In genomic region chr2:117396161-117396560, GRCh38 we compare ENCODE assay signal across 32 cellular contexts.
"Had no signal": no experiment of that assay in that cellular context is flagged by ENCODE, and none has a peak within 500 bp of the region (broad histone marks: within the 10 kb centered on the region; RNA-seq: fewer than 3 reads in every experiment).

No MANE protein-coding gene starts in this region.

- H3K27me3 ChIP-seq: adrenal gland, ascending aorta, body of pancreas, brain microvascular endothelial cell, breast epithelium, cardiac muscle cell had no signal

- DNase-seq: activated effector memory CD4-positive, alpha-beta T cell treated with anti-CD3 and anti-CD28 coated beads, Interleukin-2, amount 50 U/mL, for 16 hours; activated effector memory CD4-positive, alpha-beta T cell treated with Interleukin-2 at 50 U/mL for 16 hours; activated gamma-delta T cell; activated gamma-delta T cell treated with Interleukin-2 at 50 U/mL for 16 hours; activated naive CD4-positive, alpha-beta T cell; activated naive CD4-positive, alpha-beta T cell treated with anti-CD3 and anti-CD28 coated beads for 36 hours; activated naive CD4-positive, alpha-beta T cell treated with anti-CD3 and anti-CD28 coated beads, Interleukin-2, amount 10 ng/mL, durations not matched to agents 7 days and 5 days; activated naive CD4-positive, alpha-beta T cell treated with anti-CD3 and anti-CD28 coated beads, Interleukin-2, amount 50 U/mL, for 16 hours; activated naive CD4-positive, alpha-beta T cell treated with Interleukin-2 at 50 U/mL for 16 hours; activated naive CD8-positive, alpha-beta T cell treated with anti-CD3 and anti-CD28 coated beads for 36 hours; activated naive CD8-positive, alpha-beta T cell treated with anti-CD3 and anti-CD28 coated beads, Interleukin-2, amount 10 ng/mL, durations not matched to agents 7 days and 5 days; activated naive CD8-positive, alpha-beta T cell treated with anti-CD3 and anti-CD28 coated beads, Interleukin-2, amount 50 U/mL, for 24 hours; activated T-cell treated with anti-CD3 and anti-CD28 coated beads, Interleukin-2, amount 50 U/mL, for 1 hour; activated T-cell treated with anti-CD3 and anti-CD28 coated beads, Interleukin-2, amount 50 U/mL, for 24 hours; activated T-cell treated with anti-CD3 and anti-CD28 coated beads, Interleukin-2, amount 50 U/mL, for 4 hours; activated T-cell treated with anti-CD3 and anti-CD28 coated beads, Interleukin-2, amount 50 U/mL, for 48 hours; activated T-cell treated with anti-CD3 and anti-CD28 coated beads, Interleukin-2, amount 50 U/mL, for 72 hours; adrenal gland; amniotic stem cell; amygdala; anterior cingulate cortex; aorta; body of pancreas; brain microvascular endothelial cell; caudate nucleus; central memory CD4-positive, alpha-beta T cell; cerebellar nuclear complex had no signal

- H3K4me3 ChIP-seq: adrenal gland, ascending aorta, body of pancreas, breast epithelium, cardiac muscle cell had no signal

- H3K4me1 ChIP-seq: adrenal gland, ascending aorta, body of pancreas, breast epithelium had no signal

- H3K27ac ChIP-seq: adrenal gland, ascending aorta, body of pancreas, brain microvascular endothelial cell, breast epithelium, cardiac muscle cell had no signal

- ATAC-seq: activated naive CD4-positive, alpha-beta T cell treated with anti-CD3 and anti-CD28 coated beads, Interleukin-2, amount 50 U/mL, for 72 hours; activated naive CD8-positive, alpha-beta T cell treated with anti-CD3 and anti-CD28 coated beads, Interleukin-2, amount 50 U/mL, for 24 hours; activated T-cell treated with anti-CD3 and anti-CD28 coated beads, Interleukin-2, amount 50 U/mL, for 4 hours; activated T-cell treated with anti-CD3 and anti-CD28 coated beads, Interleukin-2, amount 50 U/mL, for 72 hours; activated T-helper 17 cell treated with anti-CD3 and anti-CD28 coated beads, Interleukin-2, amount 50 U/mL, for 72 hours; body of pancreas had no signal

- H3K36me3 ChIP-seq: adrenal gland, ascending aorta, brain microvascular endothelial cell, breast epithelium, cardiac muscle cell had no signal

- H3K9me3 ChIP-seq: adrenal gland, ascending aorta, body of pancreas, breast epithelium had no signal
